Comparison of ENCODE assay signal across 1 cellular context in the genomic region with DNA sequence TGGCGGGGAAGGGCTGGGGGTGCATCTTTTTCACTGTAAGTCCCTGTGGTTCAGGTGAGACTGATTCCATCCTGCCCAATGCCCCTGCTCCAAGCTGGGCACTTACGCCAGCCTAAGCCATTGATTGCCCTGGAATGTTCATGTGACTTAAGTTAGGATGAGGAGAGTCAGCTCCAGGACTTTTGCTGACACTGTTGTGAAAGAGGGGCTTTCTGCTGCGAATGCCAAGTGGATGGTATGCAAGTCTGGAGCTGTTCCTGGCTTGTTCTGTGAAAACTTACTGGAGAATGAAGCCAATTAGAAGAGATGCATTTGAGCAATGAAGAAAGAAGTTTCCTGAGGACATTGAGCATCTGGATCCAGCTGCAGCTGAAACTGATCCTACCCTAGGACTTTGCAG.
TF ChIP-seq lines count a peak whose summit lies in the region.

No MANE protein-coding gene starts in this region.

TF ChIP-seq in SK-N-SH, 30 proteins besides CTCF, POLR2A, EP300 and RAD21 (continued from another document):
- TF ChIP-seq ZBTB33 (IDR thresholded peaks at IDR 0.05; ENCODE audit: borderline replicate concordance, low read depth), result no peak
- no peak for TF ChIP-seq MEF2A (IDR thresholded peaks at IDR 0.05; ENCODE audit: borderline replicate concordance, low read depth)
